ENCODE assay signal across 22 cellular contexts in the genomic region with DNA sequence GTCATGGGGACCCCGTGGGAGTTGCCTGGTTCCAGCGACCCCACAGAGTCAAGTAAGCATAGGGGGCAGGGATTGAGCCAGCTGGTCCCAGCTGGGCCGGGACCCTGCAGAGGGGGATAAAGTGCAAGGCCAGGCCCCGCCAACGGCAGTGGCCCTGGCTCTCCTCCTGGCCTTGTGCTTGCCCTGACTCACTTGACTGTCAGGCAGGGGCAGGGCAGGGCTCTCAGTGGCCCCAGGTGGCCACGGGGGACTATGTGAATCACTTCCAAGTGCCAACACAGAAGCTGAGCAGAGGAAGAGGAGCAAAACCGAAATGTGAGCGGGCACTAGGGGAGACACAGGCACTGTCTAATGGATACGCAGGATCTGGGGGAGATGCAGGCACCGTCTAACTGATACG. TPM values are rescaled to one million over a fixed set of nuclear protein-coding genes. Genes with fewer than 3 reads are reported as not detected.
"Had no signal": no experiment of that assay in that cellular context is flagged by ENCODE, and none has a peak within 500 bp of the region (broad histone marks: within the 10 kb centered on the region; RNA-seq: fewer than 3 reads in every experiment).

No MANE protein-coding gene starts in this region.

- FAIRE-seq: astrocyte, frontal cortex, urothelium cell line had no signal

- H3K36me3 ChIP-seq: breast epithelium had no signal

- H3K9ac ChIP-seq: parathyroid adenoma had no signal

- DNase-seq: activated CD4-positive, alpha-beta T cell treated with anti-CD3 and anti-CD28 coated beads for 1 hour; activated CD8-positive, alpha-beta memory T cell treated with anti-CD3 and anti-CD28 coated beads for 24 hours; activated CD8-positive, alpha-beta memory T cell treated with anti-CD3 and anti-CD28 coated beads, Interleukin-2, amount 50 U/mL, for 48 hours; activated effector memory CD4-positive, alpha-beta T cell treated with anti-CD3 and anti-CD28 coated beads, Interleukin-2, amount 50 U/mL, for 16 hours; activated T-cell treated with anti-CD3 and anti-CD28 coated beads, Interleukin-2, amount 50 U/mL, for 48 hours; cerebellar nuclear complex; cortex of kidney; heart right ventricle; immature natural killer cell; kidney glomerular epithelial cell; left ventricle myocardium inferior; mammary epithelial cell; midbrain; spleen; stimulated activated naive CD4-positive, alpha-beta T cell treated with Interleukin-2 at 50 U/mL for 16 hours; substantia nigra had no signal

- H3K9me3 ChIP-seq: breast epithelium, heart right ventricle, left ventricle myocardium inferior, spleen, tibial nerve had no signal

- H3K4me1 ChIP-seq: breast epithelium, parathyroid adenoma, tibial nerve had no signal

- H3K79me2 ChIP-seq: parathyroid adenoma had no signal

- H2AFZ ChIP-seq: parathyroid adenoma had no signal

- H3K27ac ChIP-seq: breast epithelium, heart right ventricle, left ventricle myocardium inferior, parathyroid adenoma, spleen, tibial nerve had no signal

- H3K27me3 ChIP-seq: breast epithelium, heart right ventricle, spleen, tibial nerve had no signal

- H3K4me3 ChIP-seq: breast epithelium, heart right ventricle, left ventricle myocardium inferior, spleen, tibial nerve had no signal

RNA-seq across cellular contexts. Expression of gene P2RX1, which starts 48.7 kb away (rescaled TPM):
- total RNA-seq: astrocyte, frontal cortex, mammary epithelial cell had no signal
- polyA plus RNA-seq: mammary epithelial cell had no signal
